1 cellular context compared by ENCODE assay signal in the genomic region with DNA sequence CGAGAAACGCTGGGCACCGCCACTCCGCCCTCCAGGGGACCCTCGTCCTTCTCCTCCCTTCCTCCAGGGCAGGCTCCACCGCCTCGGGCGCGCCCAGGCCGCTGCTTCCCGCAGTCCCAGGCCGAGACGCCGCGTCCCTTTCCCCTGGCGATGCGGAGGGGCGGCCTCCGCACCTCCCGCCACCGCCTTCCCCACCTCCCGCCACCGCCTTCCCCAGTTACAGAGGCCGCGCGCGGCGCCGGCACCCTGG.
TF ChIP-seq lines count a peak whose summit lies in the region.

No MANE protein-coding gene starts in this region.

TF ChIP-seq in H1, 55 proteins besides CTCF, POLR2A, EP300 and RAD21:
- TF ChIP-seq KDM5A (IDR thresholded peaks at IDR 0.05; ENCODE audit: low read length) (no peak), BRCA1 (IDR thresholded peaks at IDR 0.05; ENCODE audit: low read depth, low read length) (no peak), TAF1 (IDR thresholded peaks at IDR 0.05; ENCODE audit: low read depth, low read length) (no peak), SP2 (IDR thresholded peaks at IDR 0.05; ENCODE audit: low read length) (no peak), SIX5 (IDR thresholded peaks at IDR 0.05; ENCODE audit: low read depth, low read length) (no peak), TCF12 (IDR thresholded peaks at IDR 0.05; ENCODE audit: low read depth, low read length) (no peak)
- TF ChIP-seq, protein P1, sequence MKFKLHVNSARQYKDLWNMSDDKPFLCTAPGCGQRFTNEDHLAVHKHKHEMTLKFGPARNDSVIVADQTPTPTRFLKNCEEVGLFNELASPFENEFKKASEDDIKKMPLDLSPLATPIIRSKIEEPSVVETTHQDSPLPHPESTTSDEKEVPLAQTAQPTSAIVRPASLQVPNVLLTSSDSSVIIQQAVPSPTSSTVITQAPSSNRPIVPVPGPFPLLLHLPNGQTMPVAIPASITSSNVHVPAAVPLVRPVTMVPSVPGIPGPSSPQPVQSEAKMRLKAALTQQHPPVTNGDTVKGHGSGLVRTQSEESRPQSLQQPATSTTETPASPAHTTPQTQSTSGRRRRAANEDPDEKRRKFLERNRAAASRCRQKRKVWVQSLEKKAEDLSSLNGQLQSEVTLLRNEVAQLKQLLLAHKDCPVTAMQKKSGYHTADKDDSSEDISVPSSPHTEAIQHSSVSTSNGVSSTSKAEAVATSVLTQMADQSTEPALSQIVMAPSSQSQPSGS (IDR thresholded peaks at IDR 0.05; ENCODE audit: low read length), result no peak
- TF ChIP-seq, protein P2, sequence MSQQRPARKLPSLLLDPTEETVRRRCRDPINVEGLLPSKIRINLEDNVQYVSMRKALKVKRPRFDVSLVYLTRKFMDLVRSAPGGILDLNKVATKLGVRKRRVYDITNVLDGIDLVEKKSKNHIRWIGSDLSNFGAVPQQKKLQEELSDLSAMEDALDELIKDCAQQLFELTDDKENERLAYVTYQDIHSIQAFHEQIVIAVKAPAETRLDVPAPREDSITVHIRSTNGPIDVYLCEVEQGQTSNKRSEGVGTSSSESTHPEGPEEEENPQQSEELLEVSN (IDR thresholded peaks at IDR 0.05), result 0 out of 2 replicates have a peak, but pooled peaks have one; percentile 7
- TF ChIP-seq, protein P3, sequence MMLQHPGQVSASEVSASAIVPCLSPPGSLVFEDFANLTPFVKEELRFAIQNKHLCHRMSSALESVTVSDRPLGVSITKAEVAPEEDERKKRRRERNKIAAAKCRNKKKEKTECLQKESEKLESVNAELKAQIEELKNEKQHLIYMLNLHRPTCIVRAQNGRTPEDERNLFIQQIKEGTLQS (IDR thresholded peaks at IDR 0.05; ENCODE audit: insufficient read depth, low read depth, low read length), result no peak
